8 cellular contexts compared by ENCODE assay signal in the genomic region with DNA sequence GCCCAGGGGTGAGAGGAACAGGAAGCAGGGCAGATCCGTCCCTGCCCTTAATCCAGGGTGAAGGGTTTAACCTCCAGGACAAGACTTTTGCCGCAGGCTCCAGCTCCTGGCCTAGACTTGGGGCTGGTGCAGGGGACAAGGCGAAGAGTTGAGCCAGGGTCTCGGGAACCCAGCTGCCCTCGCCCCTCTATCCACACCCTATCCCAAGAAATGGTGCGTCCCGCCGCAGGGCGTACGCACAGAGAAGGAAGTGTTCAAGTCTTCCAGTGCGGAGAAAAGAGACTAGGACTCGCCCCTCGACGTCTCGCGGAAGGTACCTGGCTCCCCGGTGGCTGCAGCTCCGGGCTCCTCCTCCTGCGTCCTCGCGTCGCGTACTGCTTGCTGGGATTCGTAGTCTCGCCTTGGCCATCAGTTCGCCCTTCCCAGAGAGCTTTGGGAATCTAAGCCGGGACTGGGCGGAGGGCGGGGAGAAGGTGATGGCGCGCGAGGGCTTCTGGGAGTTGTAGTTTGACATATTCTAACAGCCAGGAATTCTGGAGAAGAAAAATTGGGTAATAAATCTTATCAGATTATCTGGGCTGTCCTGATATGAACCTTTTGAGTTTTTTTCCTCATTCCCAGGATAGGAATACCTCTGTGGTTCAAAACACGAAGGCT. TPM values are rescaled to one million over a fixed set of nuclear protein-coding genes. Genes with fewer than 3 reads are reported as not detected.
DNase-seq lines count a peak whose midpoint lies in the region; ATAC-seq and TF ChIP-seq lines count a peak whose summit lies in the region.

A gene with protein sequence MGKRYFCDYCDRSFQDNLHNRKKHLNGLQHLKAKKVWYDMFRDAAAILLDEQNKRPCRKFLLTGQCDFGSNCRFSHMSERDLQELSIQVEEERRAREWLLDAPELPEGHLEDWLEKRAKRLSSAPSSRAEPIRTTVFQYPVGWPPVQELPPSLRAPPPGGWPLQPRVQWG (minus strand): TSS at position 376 of the 657 bp plus-strand sequence. CDS start 18,463 bp downstream, outside the sequence.

- in situ Hi-C loops in transverse colon (cut with MboI; ENCODE audit: low pct_ligation_motif_present in 1 of 4, low pct_unique_long_range_greater_than_20kb in 1 of 4, low sequenced_read_pairs in 3 of 4), result no loop called here

- H3K4me3 ChIP-seq in GM12875 (ENCODE audit: low read depth, low read length) (peak within 1 kb of the TSS; percentile 78), adrenal gland (peak within 1 kb of the TSS; percentile 36 to 93 (median 86)), trophoblast cell (ENCODE audit: low read depth, low read length) (peak within 1 kb of the TSS; percentile 99), transverse colon (peak within 1 kb of the TSS; percentile 69 to 78 (median 76))

- H3K36me3 ChIP-seq in adrenal gland (replicated peaks in 1 of 2), result peaks cover 0 to 22% of the 10 kb centered on the region in 2 donors
- H3K36me3 ChIP-seq in trophoblast cell (ENCODE audit: control insufficient read depth in 1 of 2, insufficient read depth in 2 of 2, low read length in 2 of 2), result peaks cover 4 to 11% of the 10 kb centered on the region in 2 experiments
- H3K36me3 ChIP-seq in transverse colon, result peaks cover 0 to 11% (median 6%) of the 10 kb centered on the region in 4 donors

- peak within 1 kb of the TSS; percentile 62 for H2BK120ac ChIP-seq in trophoblast cell (ENCODE audit: insufficient read depth, low read length, poor library complexity)

- peak within 1 kb of the TSS; percentile 94 for H3K4ac ChIP-seq in trophoblast cell (ENCODE audit: low read depth, low read length)

- no peak for TF ChIP-seq EP300 in transverse colon (IDR thresholded peaks at IDR 0.05; ENCODE audit: low read depth)

- H4K91ac ChIP-seq in trophoblast cell (ENCODE audit: low read depth, low read length), result peak within 1 kb of the TSS; percentile 93

- H3K4me1 ChIP-seq in adrenal gland (replicated peaks in 1 of 2), result peaks cover 18 to 22% of the 10 kb centered on the region in 2 donors
- H3K4me1 ChIP-seq in trophoblast cell (ENCODE audit: control insufficient read depth in 1 of 2, insufficient read depth in 2 of 2, low read length in 2 of 2), result peaks cover 6 to 14% of the 10 kb centered on the region in 2 experiments
- H3K4me1 ChIP-seq in transverse colon, result peaks cover 16 to 25% (median 20%) of the 10 kb centered on the region in 4 donors

- intact Hi-C loops in adrenal gland (cut with DNase I) (no loop called here), cardiac septum (cut with DNase I) (loop anchor here (5.0 kb wide), 2 partner anchors 214 to 236 kb away; a partner anchor contains a TSS), transverse colon (cut with DNase I; ENCODE audit: low total_unique reads) (no loop called here)

- peak within 1 kb of the TSS; percentile 30 for H2AK5ac ChIP-seq in trophoblast cell (ENCODE audit: low read length)

- H2BK5ac ChIP-seq in trophoblast cell (ENCODE audit: low read depth, low read length, poor library complexity), result peak within 1 kb of the TSS; percentile 34

- peak; percentile 88 for ATAC-seq in HG02840 (IDR thresholded peaks at IDR 0.05; ENCODE audit: low FRiP score, unreplicated experiment)

- peaks cover 8% of the 10 kb centered on the region for H3K79me1 ChIP-seq in trophoblast cell (ENCODE audit: low read length)

- peak within 1 kb of the TSS; percentile 70 for H4K12ac ChIP-seq in trophoblast cell (ENCODE audit: low read depth, low read length)

- no peaks in the 10 kb centered on the region for H3K9me3 ChIP-seq in adrenal gland (replicated peaks in 1 of 3)
- H3K9me3 ChIP-seq in trophoblast cell (ENCODE audit: insufficient read depth, low read depth, low read length), result no peaks in the 10 kb centered on the region
- no peaks in the 10 kb centered on the region for H3K9me3 ChIP-seq in transverse colon

- no peak within 1 kb of the TSS for H3K23ac ChIP-seq in trophoblast cell (ENCODE audit: low read length)

- H2BK12ac ChIP-seq in trophoblast cell (ENCODE audit: low read length), result no peak within 1 kb of the TSS

- H3K27me3 ChIP-seq in adrenal gland (no peaks in the 10 kb centered on the region), trophoblast cell (ENCODE audit: insufficient read depth, low read length) (no peaks in the 10 kb centered on the region), transverse colon (no peaks in the 10 kb centered on the region)

- peak within 1 kb of the TSS; percentile 90 for H3K14ac ChIP-seq in trophoblast cell (ENCODE audit: low read length)

- peak; percentile 51 to 91 for TF ChIP-seq POLR2A in adrenal gland (IDR thresholded peaks at IDR 0.05)
- peak; percentile 94 for TF ChIP-seq POLR2A in transverse colon (IDR thresholded peaks at IDR 0.05)

- H3K79me2 ChIP-seq in trophoblast cell (ENCODE audit: control insufficient read depth, insufficient read depth, low read length, poor library complexity), result peaks cover 10% of the 10 kb centered on the region

- WGBS in adrenal gland, 4 donors, result 0% methylated on average over 17 to 33 of the region's 33 CpGs
- no CpG with 5 or more reads among the region's 33 CpGs for WGBS in trophoblast cell (ENCODE audit: extremely low coverage, insufficient coverage, insufficient read length)
- 0 to 1% methylated on average over 6 to 32 of the region's 33 CpGs for WGBS in transverse colon (ENCODE audit: low coverage in 1 of 2), 2 donors

- peak within 1 kb of the TSS; percentile 69 for H2AFZ ChIP-seq in trophoblast cell (ENCODE audit: insufficient read depth, low read length, poor library complexity)

- peak within 1 kb of the TSS; percentile 99 for H4K8ac ChIP-seq in trophoblast cell (ENCODE audit: low read depth, low read length)

- H3K18ac ChIP-seq in trophoblast cell (ENCODE audit: low read length), result peak within 1 kb of the TSS; percentile 97

- DNase-seq in NCI-H146 (lab: John Stamatoyannopoulos, UW), result peak; percentile 95
- peak; percentile 85 to 96 (median 90) for DNase-seq in T-helper 1 cell
- DNase-seq in adrenal gland, result peak; percentile 93 to 98 (median 97)
- peak; percentile 98 for DNase-seq in cardiac septum (ENCODE audit: low spot score)
- peak; percentile 96 to 98 for DNase-seq in trophoblast cell
- DNase-seq in transverse colon, result peak; percentile 96

- TF ChIP-seq CTCF in GM12875 (IDR thresholded peaks at IDR 0.05; ENCODE audit: borderline replicate concordance, insufficient read depth, low read depth, low read length) (no peak), adrenal gland (IDR thresholded peaks at IDR 0.05) (peak in 1 of 6 experiments; percentile 5), transverse colon (IDR thresholded peaks at IDR 0.05) (no peak)

- H3K4me2 ChIP-seq in trophoblast cell (ENCODE audit: low read length), result peak within 1 kb of the TSS; percentile 93

- H3K27ac ChIP-seq in adrenal gland, result peak within 1 kb of the TSS; percentile 65 to 93 (median 78)
- H3K27ac ChIP-seq in trophoblast cell (ENCODE audit: low read depth, low read length), result peak within 1 kb of the TSS; percentile 69
- H3K27ac ChIP-seq in transverse colon, result peak within 1 kb of the TSS; percentile 86 to 90 (median 88)

- peak within 1 kb of the TSS; percentile 98 for H3K9ac ChIP-seq in trophoblast cell (ENCODE audit: low read length)

RNA-seq across cellular contexts. Expression of the gene that starts here (rescaled TPM):
- total RNA-seq in adrenal gland, result 10 to 100 TPM; 16.3 to 52.1 (median 33.6) TPM
- polyA plus RNA-seq in adrenal gland, result 10 to 100 TPM; 13.1 to 97.8 (median 75.7) TPM
- 17.1 TPM for total RNA-seq in cardiac septum
- 12.7 and 14.0 TPM in 2 replicates for polyA plus RNA-seq in trophoblast cell (2013)
- 10 to 100 TPM in 3 of 4 donors, not detected in 1; 13.8 to 20.2 (median 19.1) TPM for total RNA-seq in transverse colon

Comparison
In these comparisons a context has a peak if more than half of its experiments do, and no peak if none do; other contexts are left out.
1. Peak in every context shown above with its lines: DNase-seq, ATAC-seq, H3K4me3 ChIP-seq and H3K27ac ChIP-seq.